Comparison of ENCODE assay signal across 35 cellular contexts in the genomic region with DNA sequence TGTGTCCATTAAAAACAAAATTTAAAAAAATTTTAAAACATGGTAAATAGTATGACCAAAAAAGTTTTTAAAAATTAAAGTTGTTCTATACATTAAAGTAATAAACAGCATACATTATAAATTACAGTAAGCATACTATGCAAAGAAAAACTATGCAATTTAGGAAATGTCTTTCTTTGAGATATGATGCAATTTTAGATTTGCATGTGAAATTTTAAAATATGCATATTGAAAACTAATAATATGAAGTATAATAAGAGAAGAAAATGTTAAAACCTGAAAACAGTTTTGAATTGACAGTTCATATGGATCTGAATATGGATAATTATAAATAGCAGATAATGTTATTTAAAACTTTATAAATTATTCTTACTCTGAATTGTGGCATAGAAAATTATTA.
"Had no signal": no experiment of that assay in that cellular context is flagged by ENCODE, and none has a peak within 500 bp of the region (broad histone marks: within the 10 kb centered on the region; RNA-seq: fewer than 3 reads in every experiment).

No MANE protein-coding gene starts in this region.

- H3K4me3 Mint-ChIP-seq: activated CD4-positive, alpha-beta memory T cell treated with anti-CD3 and anti-CD28 coated beads for 36 hours; activated CD4-positive, alpha-beta T cell treated with anti-CD3 and anti-CD28 coated beads for 36 hours; activated CD4-positive, alpha-beta T cell treated with anti-CD3 and anti-CD28 coated beads, Interleukin-2, amount 10 ng/mL, durations not matched to agents 24 days and 14 days; activated CD8-positive, alpha-beta memory T cell treated with anti-CD3 and anti-CD28 coated beads, Interleukin-2, amount 10 ng/mL, durations not matched to agents 7 days and 5 days; activated CD8-positive, alpha-beta T cell treated with anti-CD3 and anti-CD28 coated beads, Interleukin-2, amount 10 ng/mL, durations not matched to agents 7 days and 5 days; activated naive CD4-positive, alpha-beta T cell treated with anti-CD3 and anti-CD28 coated beads for 36 hours; activated naive CD4-positive, alpha-beta T cell treated with anti-CD3 and anti-CD28 coated beads, Interleukin-2, amount 50 U/mL, for 24 hours; activated naive CD8-positive, alpha-beta T cell treated with anti-CD3 and anti-CD28 coated beads for 36 hours; activated naive CD8-positive, alpha-beta T cell treated with anti-CD3 and anti-CD28 coated beads, Interleukin-2, amount 50 U/mL, for 24 hours; activated T-helper 1 cell treated with anti-CD3 and anti-CD28 coated beads, Interleukin-12 subunit alpha, Interleukin-12 subunit beta, Interleukin-2, Interleukin-4 antibody, amounts not matched to agents 30 ng/mL and 10 ng/mL and 1 ng/mL, durations not matched to agents 14 hours and 24 hours and 36 hours; effector memory CD8-positive, alpha-beta T cell; T-helper 17 cell; T-helper 2 cell treated with Interferon-gamma antibody and Interleukin-4, amounts not matched to agents 5 μg/mL and 100 μg/mL, for 36 hours had no signal

- H3K4me1 ChIP-seq: adrenal gland, body of pancreas, esophagus squamous epithelium had no signal

- H3K27ac ChIP-seq: adrenal gland, body of pancreas, epithelial cell of prostate, esophagus squamous epithelium had no signal

- H3K27me3 ChIP-seq: adrenal gland, body of pancreas, esophagus squamous epithelium had no signal

- H3K4me3 ChIP-seq: adrenal gland, body of pancreas, esophagus squamous epithelium had no signal

- FAIRE-seq: colon, endothelial cell of umbilical vein had no signal

- ATAC-seq: activated CD4-positive, alpha-beta T cell treated with anti-CD3 and anti-CD28 coated beads for 36 hours; activated CD8-positive, alpha-beta memory T cell treated with anti-CD3 and anti-CD28 coated beads, Interleukin-2, amount 10 ng/mL, durations not matched to agents 7 days and 5 days; activated CD8-positive, alpha-beta T cell treated with anti-CD3 and anti-CD28 coated beads, Interleukin-2, amount 10 ng/mL, durations not matched to agents 7 days and 5 days; activated naive CD8-positive, alpha-beta T cell treated with anti-CD3 and anti-CD28 coated beads, Interleukin-2, amount 50 U/mL, for 24 hours; body of pancreas; effector memory CD8-positive, alpha-beta T cell; T-helper 17 cell had no signal

- H3K27ac Mint-ChIP-seq: activated CD4-positive, alpha-beta memory T cell treated with anti-CD3 and anti-CD28 coated beads for 36 hours; activated CD4-positive, alpha-beta T cell treated with anti-CD3 and anti-CD28 coated beads for 36 hours; activated CD4-positive, alpha-beta T cell treated with anti-CD3 and anti-CD28 coated beads, Interleukin-2, amount 10 ng/mL, durations not matched to agents 24 days and 14 days; activated CD8-positive, alpha-beta memory T cell treated with anti-CD3 and anti-CD28 coated beads, Interleukin-2, amount 10 ng/mL, durations not matched to agents 7 days and 5 days; activated CD8-positive, alpha-beta T cell treated with anti-CD3 and anti-CD28 coated beads, Interleukin-2, amount 10 ng/mL, durations not matched to agents 7 days and 5 days; activated naive CD4-positive, alpha-beta T cell treated with anti-CD3 and anti-CD28 coated beads for 36 hours; activated naive CD4-positive, alpha-beta T cell treated with anti-CD3 and anti-CD28 coated beads, Interleukin-2, amount 50 U/mL, for 24 hours; activated naive CD8-positive, alpha-beta T cell treated with anti-CD3 and anti-CD28 coated beads for 36 hours; activated naive CD8-positive, alpha-beta T cell treated with anti-CD3 and anti-CD28 coated beads, Interleukin-2, amount 50 U/mL, for 24 hours; activated T-helper 1 cell treated with anti-CD3 and anti-CD28 coated beads, Interleukin-12 subunit alpha, Interleukin-12 subunit beta, Interleukin-2, Interleukin-4 antibody, amounts not matched to agents 30 ng/mL and 10 ng/mL and 1 ng/mL, durations not matched to agents 14 hours and 24 hours and 36 hours; activated T-helper 2 cell treated with anti-CD3 and anti-CD28 coated beads, Interferon-gamma antibody, Interleukin-2, Interleukin-4, amounts not matched to agents 10 μg/mL and 5 μg/mL and 100 μg/mL, durations not matched to agents 14 hours and 24 hours and 36 hours; effector memory CD8-positive, alpha-beta T cell; T-helper 17 cell; T-helper 2 cell treated with Interferon-gamma antibody and Interleukin-4, amounts not matched to agents 5 μg/mL and 100 μg/mL, for 36 hours had no signal

- H3K9me3 Mint-ChIP-seq: activated CD4-positive, alpha-beta memory T cell treated with anti-CD3 and anti-CD28 coated beads for 36 hours; activated naive CD4-positive, alpha-beta T cell treated with anti-CD3 and anti-CD28 coated beads, Interleukin-2, amount 50 U/mL, for 24 hours; activated T-helper 1 cell treated with anti-CD3 and anti-CD28 coated beads, Interleukin-12 subunit alpha, Interleukin-12 subunit beta, Interleukin-2, Interleukin-4 antibody, amounts not matched to agents 30 ng/mL and 10 ng/mL and 1 ng/mL, durations not matched to agents 14 hours and 24 hours and 36 hours; activated T-helper 2 cell treated with anti-CD3 and anti-CD28 coated beads, Interferon-gamma antibody, Interleukin-2, Interleukin-4, amounts not matched to agents 10 μg/mL and 5 μg/mL and 100 μg/mL, durations not matched to agents 14 hours and 24 hours and 36 hours; effector memory CD8-positive, alpha-beta T cell; T-helper 2 cell treated with Interferon-gamma antibody and Interleukin-4, amounts not matched to agents 5 μg/mL and 100 μg/mL, for 36 hours had no signal

- H3K27me3 Mint-ChIP-seq: activated CD4-positive, alpha-beta memory T cell treated with anti-CD3 and anti-CD28 coated beads for 36 hours; activated CD4-positive, alpha-beta T cell treated with anti-CD3 and anti-CD28 coated beads for 36 hours; activated CD4-positive, alpha-beta T cell treated with anti-CD3 and anti-CD28 coated beads, Interleukin-2, amount 10 ng/mL, durations not matched to agents 24 days and 14 days; activated CD8-positive, alpha-beta memory T cell treated with anti-CD3 and anti-CD28 coated beads, Interleukin-2, amount 10 ng/mL, durations not matched to agents 7 days and 5 days; activated naive CD4-positive, alpha-beta T cell treated with anti-CD3 and anti-CD28 coated beads, Interleukin-2, amount 50 U/mL, for 24 hours; activated naive CD8-positive, alpha-beta T cell treated with anti-CD3 and anti-CD28 coated beads for 36 hours; activated naive CD8-positive, alpha-beta T cell treated with anti-CD3 and anti-CD28 coated beads, Interleukin-2, amount 50 U/mL, for 24 hours; effector memory CD8-positive, alpha-beta T cell; T-helper 17 cell had no signal

- H3K9me3 ChIP-seq: adrenal gland, esophagus squamous epithelium had no signal

- DNase-seq: activated CD4-positive, alpha-beta memory T cell treated with anti-CD3 and anti-CD28 coated beads for 36 hours; activated CD4-positive, alpha-beta T cell treated with anti-CD3 and anti-CD28 coated beads for 36 hours; activated CD4-positive, alpha-beta T cell treated with anti-CD3 and anti-CD28 coated beads, Interleukin-2, amount 10 ng/mL, durations not matched to agents 24 days and 14 days; activated CD4-positive, CD25-positive, alpha-beta regulatory T cell; activated CD4-positive, CD25-positive, alpha-beta regulatory T cell treated with anti-CD3 and anti-CD28 coated beads, Interleukin-2, amount 50 U/mL, for 72 hours; activated CD8-positive, alpha-beta memory T cell treated with anti-CD3 and anti-CD28 coated beads, Interleukin-2, amount 10 ng/mL, durations not matched to agents 7 days and 5 days; activated CD8-positive, alpha-beta memory T cell treated with anti-CD3 and anti-CD28 coated beads, Interleukin-2, amount 50 U/mL, for 4 hours; activated CD8-positive, alpha-beta T cell treated with anti-CD3 and anti-CD28 coated beads, Interleukin-2, amount 10 ng/mL, durations not matched to agents 7 days and 5 days; activated effector memory CD4-positive, alpha-beta T cell treated with anti-CD3 and anti-CD28 coated beads, Interleukin-2, amount 50 U/mL, for 16 hours; activated naive CD4-positive, alpha-beta T cell treated with anti-CD3 and anti-CD28 coated beads for 36 hours; activated naive CD8-positive, alpha-beta T cell treated with anti-CD3 and anti-CD28 coated beads for 36 hours; activated naive CD8-positive, alpha-beta T cell treated with anti-CD3 and anti-CD28 coated beads, Interleukin-2, amount 50 U/mL, for 24 hours; activated T-cell treated with anti-CD3 and anti-CD28 coated beads, Interleukin-2, amount 50 U/mL, for 1 hour; activated T-cell treated with anti-CD3 and anti-CD28 coated beads, Interleukin-2, amount 50 U/mL, for 48 hours; adrenal gland; amygdala; aorta; body of pancreas; caudate nucleus; cortex of kidney; dermis blood vessel endothelial cell; effector CD4-positive, alpha-beta T cell; effector memory CD8-positive, alpha-beta T cell; esophagus squamous epithelium; foreskin melanocyte; head of caudate nucleus; T-helper 17 cell; T1000 had no signal

- H3K36me3 ChIP-seq: adrenal gland had no signal
